In the genomic region with DNA sequence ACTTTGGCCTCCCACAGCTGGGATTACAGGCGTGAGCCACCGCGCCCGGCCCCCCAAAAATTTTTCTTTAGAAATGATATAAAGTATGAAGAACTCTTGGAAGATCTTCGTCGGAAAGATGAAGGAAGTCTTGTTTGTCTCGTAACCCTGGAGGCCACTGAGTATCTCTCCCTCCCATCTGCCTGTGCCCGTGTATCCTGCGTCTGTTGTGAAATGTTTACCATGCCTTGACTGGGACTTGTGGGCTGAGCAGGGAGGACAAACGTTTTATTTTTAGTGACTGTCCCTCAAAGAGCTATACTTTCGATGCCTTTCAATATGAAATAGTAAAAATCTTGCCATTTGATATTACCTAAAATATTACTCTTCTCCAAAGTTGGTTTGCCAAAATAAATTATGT, we compare ENCODE assay signal across 16 cellular contexts.
DNase-seq lines count a peak whose midpoint lies in the region; ATAC-seq lines count a peak whose summit lies in the region.
"Had no signal": no experiment of that assay in that cellular context is flagged by ENCODE, and none has a peak within 500 bp of the region (broad histone marks: within the 10 kb centered on the region; RNA-seq: fewer than 3 reads in every experiment).

No MANE protein-coding gene starts in this region.

- peaks cover 2% of the 10 kb centered on the region for H3K79me2 ChIP-seq in trophoblast cell (ENCODE audit: control insufficient read depth, insufficient read depth, low read length, poor library complexity)

- H3K4ac ChIP-seq in trophoblast cell (ENCODE audit: low read depth, low read length), result no peak overlapping the region

- peaks cover 2 to 13% of the 10 kb centered on the region in 2 donors for H3K36me3 Mint-ChIP-seq in activated T-cell treated with anti-CD3 and anti-CD28 coated beads, Interleukin-2, amount 50 U/mL, for 72 hours (ENCODE audit: insufficient read depth in 2 of 2)
- H3K36me3 Mint-ChIP-seq in IgD-negative memory B cell, result peaks cover 4% of the 10 kb centered on the region
- H3K36me3 Mint-ChIP-seq in activated T-helper 17 cell treated with anti-CD3 and anti-CD28 coated beads, Interleukin-2, amount 50 U/mL, for 72 hours (ENCODE audit: low read depth), result no peaks in the 10 kb centered on the region

- no peak overlapping the region for H2BK120ac ChIP-seq in trophoblast cell (ENCODE audit: insufficient read depth, low read length, poor library complexity)

- H3K9me3 Mint-ChIP-seq in activated T-cell treated with anti-CD3 and anti-CD28 coated beads, Interleukin-2, amount 50 U/mL, for 72 hours, result no peaks in the 10 kb centered on the region
- H3K9me3 Mint-ChIP-seq in IgD-negative memory B cell, result no peaks in the 10 kb centered on the region
- H3K9me3 Mint-ChIP-seq in activated T-helper 17 cell treated with anti-CD3 and anti-CD28 coated beads, Interleukin-2, amount 50 U/mL, for 72 hours, result no peaks in the 10 kb centered on the region
- H3K9me3 Mint-ChIP-seq: CD14-positive monocyte had no signal

- H2BK12ac ChIP-seq in trophoblast cell (ENCODE audit: low read length), result no peak overlapping the region

- H3K4me1 ChIP-seq in trophoblast cell (ENCODE audit: control insufficient read depth in 1 of 2, insufficient read depth in 2 of 2, low read length in 2 of 2), result peaks cover 2 to 5% of the 10 kb centered on the region in 2 experiments

- H3K9me3 ChIP-seq in trophoblast cell (ENCODE audit: insufficient read depth, low read depth, low read length), result no peaks in the 10 kb centered on the region
- H3K9me3 ChIP-seq: esophagus squamous epithelium, testis had no signal

- H3K4me2 ChIP-seq in trophoblast cell (ENCODE audit: low read length), result no peak overlapping the region

- H3K4me3 Mint-ChIP-seq in activated T-cell treated with anti-CD3 and anti-CD28 coated beads, Interleukin-2, amount 50 U/mL, for 72 hours, result peak overlapping the region; percentile 83 to 95
- H3K4me3 Mint-ChIP-seq in IgD-negative memory B cell, result peak overlapping the region in 1 of 4 donors; percentile 71
- H3K4me3 Mint-ChIP-seq in activated T-helper 17 cell treated with anti-CD3 and anti-CD28 coated beads, Interleukin-2, amount 50 U/mL, for 72 hours, result peak overlapping the region; percentile 83
- H3K4me3 Mint-ChIP-seq: CD14-positive monocyte had no signal

- WGBS in trophoblast cell (ENCODE audit: extremely low coverage, insufficient coverage, insufficient read length), result no CpG with 5 or more reads among the region's 11 CpGs

- no peak overlapping the region for H3K4me3 ChIP-seq in trophoblast cell (ENCODE audit: low read depth, low read length)
- H3K4me3 ChIP-seq: esophagus squamous epithelium, GM12878, testis had no signal

- H3K27me3 ChIP-seq in trophoblast cell (ENCODE audit: insufficient read depth, low read length), result no peaks in the 10 kb centered on the region
- H3K27me3 ChIP-seq: esophagus squamous epithelium, testis had no signal

- H4K91ac ChIP-seq in trophoblast cell (ENCODE audit: low read depth, low read length), result no peak overlapping the region

- no peak overlapping the region for H2AFZ ChIP-seq in trophoblast cell (ENCODE audit: insufficient read depth, low read length, poor library complexity)

- H3K27ac ChIP-seq in trophoblast cell (ENCODE audit: low read depth, low read length), result no peak overlapping the region
- H3K27ac ChIP-seq: esophagus squamous epithelium, testis had no signal

- no peak overlapping the region for H2AK5ac ChIP-seq in trophoblast cell (ENCODE audit: low read length)

- no peak overlapping the region for H3K23ac ChIP-seq in trophoblast cell (ENCODE audit: low read length)

- H3K36me3 ChIP-seq in trophoblast cell (ENCODE audit: control insufficient read depth in 1 of 2, insufficient read depth in 2 of 2, low read length in 2 of 2), result no peaks in the 10 kb centered on the region
- H3K36me3 ChIP-seq: esophagus squamous epithelium had no signal

- H2BK5ac ChIP-seq in trophoblast cell (ENCODE audit: low read depth, low read length, poor library complexity), result no peak overlapping the region

- peaks cover 81% of the 10 kb centered on the region for H3K4me1 Mint-ChIP-seq in activated T-cell treated with anti-CD3 and anti-CD28 coated beads, Interleukin-2, amount 50 U/mL, for 72 hours (ENCODE audit: low read depth)
- H3K4me1 Mint-ChIP-seq in IgD-negative memory B cell, result peaks cover 18 to 31% (median 26%) of the 10 kb centered on the region in 3 donors
- H3K4me1 Mint-ChIP-seq in activated T-helper 17 cell treated with anti-CD3 and anti-CD28 coated beads, Interleukin-2, amount 50 U/mL, for 72 hours, result peaks cover 41% of the 10 kb centered on the region

- DNase-seq in activated T-cell treated with anti-CD3 and anti-CD28 coated beads, Interleukin-2, amount 50 U/mL, for 72 hours, result no peak
- no peak for DNase-seq in activated T-cell treated with anti-CD3 and anti-CD28 coated beads, Interleukin-2, amount 50 U/mL, for 1 hour
- peak; percentile 63 to 84 for DNase-seq in trophoblast cell
- DNase-seq in SW 1271 (lab: John Stamatoyannopoulos, UW), result no peak
- no peak for DNase-seq in SKM-1 treated with dmso at 0.1 percent for 144 hours (lab: John Stamatoyannopoulos, UW; ENCODE audit: unreplicated experiment)
- DNase-seq in medulla oblongata (ENCODE audit: extremely low spot score), result no peak
- DNase-seq: DMS53, esophagus squamous epithelium, mammary epithelial cell, NCI-H526 treated with DMSO at 0.1 percent for 48 hours, right cardiac atrium, testis had no signal

- H3K9ac ChIP-seq in trophoblast cell (ENCODE audit: low read length), result no peak overlapping the region

- ATAC-seq in activated T-cell treated with anti-CD3 and anti-CD28 coated beads, Interleukin-2, amount 50 U/mL, for 72 hours (replicated peaks in 1 of 2), result no peak
- ATAC-seq in activated T-helper 17 cell treated with anti-CD3 and anti-CD28 coated beads, Interleukin-2, amount 50 U/mL, for 72 hours (replicated peaks), result no peak
- ATAC-seq: right cardiac atrium had no signal

- H3K79me1 ChIP-seq in trophoblast cell (ENCODE audit: low read length), result no peaks in the 10 kb centered on the region

- peak overlapping the region; percentile 93 for H3K27ac Mint-ChIP-seq in activated T-cell treated with anti-CD3 and anti-CD28 coated beads, Interleukin-2, amount 50 U/mL, for 72 hours
- H3K27ac Mint-ChIP-seq in IgD-negative memory B cell, result peak overlapping the region in 2 of 3 donors; percentile 36 to 39
- peak overlapping the region; percentile 92 for H3K27ac Mint-ChIP-seq in activated T-helper 17 cell treated with anti-CD3 and anti-CD28 coated beads, Interleukin-2, amount 50 U/mL, for 72 hours

- H3K14ac ChIP-seq in trophoblast cell (ENCODE audit: low read length), result no peak overlapping the region

- H4K8ac ChIP-seq in trophoblast cell (ENCODE audit: low read depth, low read length), result no peak overlapping the region

- no peaks in the 10 kb centered on the region for H3K27me3 Mint-ChIP-seq in activated T-cell treated with anti-CD3 and anti-CD28 coated beads, Interleukin-2, amount 50 U/mL, for 72 hours (ENCODE audit: low read depth)
- no peaks in the 10 kb centered on the region for H3K27me3 Mint-ChIP-seq in IgD-negative memory B cell
- no peaks in the 10 kb centered on the region for H3K27me3 Mint-ChIP-seq in activated T-helper 17 cell treated with anti-CD3 and anti-CD28 coated beads, Interleukin-2, amount 50 U/mL, for 72 hours

- H4K12ac ChIP-seq in trophoblast cell (ENCODE audit: low read depth, low read length), result no peak overlapping the region

- H3K18ac ChIP-seq in trophoblast cell (ENCODE audit: low read length), result no peak overlapping the region

Comparison
In these comparisons a context has a peak if more than half of its experiments do, and no peak if none do; other contexts are left out.
1. DNase-seq: peak in trophoblast cell (2 of 2); none in activated T-cell treated with anti-CD3 and anti-CD28 coated beads, Interleukin-2, amount 50 U/mL, for 72 hours (0 of 2), activated T-cell treated with anti-CD3 and anti-CD28 coated beads, Interleukin-2, amount 50 U/mL, for 1 hour (single experiment), SW 1271 (0 of 2), SKM-1 treated with dmso at 0.1 percent for 144 hours (single experiment) and medulla oblongata (single experiment).
2. H3K27ac Mint-ChIP-seq: peak in every context shown above with its lines; median percentile 93 in activated T-cell treated with anti-CD3 and anti-CD28 coated beads, Interleukin-2, amount 50 U/mL, for 72 hours; 92 in activated T-helper 17 cell treated with anti-CD3 and anti-CD28 coated beads, Interleukin-2, amount 50 U/mL, for 72 hours; 38 in IgD-negative memory B cell.